Comparison of ENCODE assay signal across 23 cellular contexts in genomic region chr10:84176351-84176750, GRCh38. TPM values are rescaled to one million over a fixed set of nuclear protein-coding genes. Genes with fewer than 3 reads are reported as not detected.
DNase-seq lines count a peak whose midpoint lies in the region; ATAC-seq and TF ChIP-seq lines count a peak whose summit lies in the region.
"Had no signal": no experiment of that assay in that cellular context is flagged by ENCODE, and none has a peak within 500 bp of the region (broad histone marks: within the 10 kb centered on the region; RNA-seq: fewer than 3 reads in every experiment).

No MANE protein-coding gene starts in this region.

- DNase-seq in activated naive CD4-positive, alpha-beta T cell treated with anti-CD3 and anti-CD28 coated beads, Interleukin-2, amount 10 ng/mL, durations not matched to agents 7 days and 5 days: no peak
- no peak for DNase-seq in activated naive CD4-positive, alpha-beta T cell treated with Interleukin-2 at 50 U/mL for 16 hours
- DNase-seq in activated CD8-positive, alpha-beta memory T cell treated with anti-CD3 and anti-CD28 coated beads, Interleukin-2, amount 10 ng/mL, durations not matched to agents 7 days and 5 days: peak; percentile 33
- DNase-seq in islet precursor cell: peak; percentile 42
- DNase-seq in body of pancreas: no peak
- no peak for DNase-seq in osteoblast (ENCODE audit: insufficient read length, low spot score, missing footprints)
- no peak for DNase-seq in NCI-H1694 treated with DMSO at 0.1 percent for 48 hours (lab: John Stamatoyannopoulos, UW)
- DNase-seq: ACHN; activated effector memory CD4-positive, alpha-beta T cell treated with Interleukin-2 at 50 U/mL for 16 hours; DMS53; foreskin melanocyte; GOT3; hypothalamus; KBM-7; NCI-H82; PC-3; posterior cingulate gyrus; sigmoid colon had no signal

- no peak overlapping the region for H3K4me3 Mint-ChIP-seq in activated naive CD4-positive, alpha-beta T cell treated with anti-CD3 and anti-CD28 coated beads, Interleukin-2, amount 10 ng/mL, durations not matched to agents 7 days and 5 days
- H3K4me3 Mint-ChIP-seq in activated CD8-positive, alpha-beta memory T cell treated with anti-CD3 and anti-CD28 coated beads, Interleukin-2, amount 10 ng/mL, durations not matched to agents 7 days and 5 days: no peak overlapping the region
- H3K4me3 Mint-ChIP-seq: T-helper 1 cell treated with Interleukin-12 subunit alpha and Interleukin-12 subunit beta and Interleukin-4 antibody, amounts not matched to agents 30 μg/mL and 1 μg/mL, for 36 hours had no signal

- peaks cover 6% of the 10 kb centered on the region for H3K4me1 Mint-ChIP-seq in activated naive CD4-positive, alpha-beta T cell treated with anti-CD3 and anti-CD28 coated beads, Interleukin-2, amount 10 ng/mL, durations not matched to agents 7 days and 5 days
- peaks cover 5% of the 10 kb centered on the region for H3K4me1 Mint-ChIP-seq in activated CD8-positive, alpha-beta memory T cell treated with anti-CD3 and anti-CD28 coated beads, Interleukin-2, amount 10 ng/mL, durations not matched to agents 7 days and 5 days

- H3K27ac ChIP-seq in thymus (ENCODE audit: low read depth): peak overlapping the region; percentile 26
- no peak overlapping the region for H3K27ac ChIP-seq in body of pancreas
- H3K27ac ChIP-seq in osteoblast (ENCODE audit: low read depth, low read length): no peak overlapping the region
- H3K27ac ChIP-seq: sigmoid colon had no signal

- TF ChIP-seq CTCF in body of pancreas (IDR thresholded peaks at IDR 0.05): no peak
- no peak for TF ChIP-seq CTCF in osteoblast (IDR thresholded peaks at IDR 0.05; ENCODE audit: extremely low read depth, low read depth, low read length)

- peaks cover 5% of the 10 kb centered on the region for H3K27me3 Mint-ChIP-seq in activated naive CD4-positive, alpha-beta T cell treated with anti-CD3 and anti-CD28 coated beads, Interleukin-2, amount 10 ng/mL, durations not matched to agents 7 days and 5 days
- H3K27me3 Mint-ChIP-seq in activated CD8-positive, alpha-beta memory T cell treated with anti-CD3 and anti-CD28 coated beads, Interleukin-2, amount 10 ng/mL, durations not matched to agents 7 days and 5 days: no peaks in the 10 kb centered on the region

- H3K36me3 Mint-ChIP-seq in activated naive CD4-positive, alpha-beta T cell treated with anti-CD3 and anti-CD28 coated beads, Interleukin-2, amount 10 ng/mL, durations not matched to agents 7 days and 5 days: no peaks in the 10 kb centered on the region
- no peaks in the 10 kb centered on the region for H3K36me3 Mint-ChIP-seq in activated CD8-positive, alpha-beta memory T cell treated with anti-CD3 and anti-CD28 coated beads, Interleukin-2, amount 10 ng/mL, durations not matched to agents 7 days and 5 days

- no peak for ATAC-seq in activated CD8-positive, alpha-beta memory T cell treated with anti-CD3 and anti-CD28 coated beads, Interleukin-2, amount 10 ng/mL, durations not matched to agents 7 days and 5 days
- ATAC-seq in body of pancreas: no peak
- ATAC-seq: PC-3 had no signal

- CTCF ChIA-PET in activated naive CD4-positive, alpha-beta T cell treated with anti-CD3 and anti-CD28 coated beads, Interleukin-2, amount 10 ng/mL, durations not matched to agents 7 days and 5 days (lab: Charles Lee): interaction anchor here (1.0 to 1.2 kb wide), 2 partner anchors 21 to 38 kb away, joined by 3 read pairs; no protein-coding TSS in a partner anchor
- CTCF ChIA-PET in activated CD8-positive, alpha-beta memory T cell treated with anti-CD3 and anti-CD28 coated beads, Interleukin-2, amount 10 ng/mL, durations not matched to agents 7 days and 5 days (lab: Charles Lee): interaction anchor here (1.2 to 2.6 kb wide), 7 partner anchors 17 to 80 kb away, joined by 4 to 16 read pairs (median 4); no protein-coding TSS in a partner anchor

- TF ChIP-seq POLR2A in body of pancreas (IDR thresholded peaks at IDR 0.05): no peak

- no peak overlapping the region for H2AFZ ChIP-seq in osteoblast (ENCODE audit: low read length)

- no peaks in the 10 kb centered on the region for H4K20me1 ChIP-seq in osteoblast (ENCODE audit: insufficient read depth, low read length)

- H3K4me3 ChIP-seq in thymus (ENCODE audit: low read length): no peak overlapping the region
- no peak overlapping the region for H3K4me3 ChIP-seq in body of pancreas
- no peak overlapping the region for H3K4me3 ChIP-seq in osteoblast (ENCODE audit: insufficient read depth, low read length)
- H3K4me3 ChIP-seq: sigmoid colon had no signal

- H3K4me2 ChIP-seq in osteoblast (ENCODE audit: insufficient read depth, low read length): no peak overlapping the region

- H3K4me1 ChIP-seq in thymus (ENCODE audit: control insufficient read depth, insufficient read depth, low read length) (peaks cover 5% of the 10 kb centered on the region), body of pancreas (no peaks in the 10 kb centered on the region), osteoblast (ENCODE audit: insufficient read depth, low read length) (no peaks in the 10 kb centered on the region)
- H3K4me1 ChIP-seq: sigmoid colon had no signal

- H3K79me2 ChIP-seq in osteoblast (ENCODE audit: insufficient read depth, low read length): no peaks in the 10 kb centered on the region

- H3K27me3 ChIP-seq in thymus (ENCODE audit: control insufficient read depth, insufficient read depth) (no peaks in the 10 kb centered on the region), body of pancreas (no peaks in the 10 kb centered on the region), osteoblast (ENCODE audit: insufficient read depth, low read length) (no peaks in the 10 kb centered on the region)
- H3K27me3 ChIP-seq: sigmoid colon had no signal

- H3K27ac Mint-ChIP-seq in activated naive CD4-positive, alpha-beta T cell treated with anti-CD3 and anti-CD28 coated beads, Interleukin-2, amount 10 ng/mL, durations not matched to agents 7 days and 5 days: peak overlapping the region; percentile 87
- H3K27ac Mint-ChIP-seq in activated CD8-positive, alpha-beta memory T cell treated with anti-CD3 and anti-CD28 coated beads, Interleukin-2, amount 10 ng/mL, durations not matched to agents 7 days and 5 days: peak overlapping the region; percentile 76

- H3K9me3 ChIP-seq in thymus (ENCODE audit: control insufficient read depth): no peaks in the 10 kb centered on the region
- H3K9me3 ChIP-seq in body of pancreas: no peaks in the 10 kb centered on the region
- H3K9me3 ChIP-seq in osteoblast (ENCODE audit: low read depth, low read length): no peaks in the 10 kb centered on the region
- H3K9me3 ChIP-seq: sigmoid colon had no signal

- intact Hi-C loops in body of pancreas (cut with DNase I): no loop called here

- H3K9me3 Mint-ChIP-seq in activated naive CD4-positive, alpha-beta T cell treated with anti-CD3 and anti-CD28 coated beads, Interleukin-2, amount 10 ng/mL, durations not matched to agents 7 days and 5 days: no peaks in the 10 kb centered on the region
- no peaks in the 10 kb centered on the region for H3K9me3 Mint-ChIP-seq in activated CD8-positive, alpha-beta memory T cell treated with anti-CD3 and anti-CD28 coated beads, Interleukin-2, amount 10 ng/mL, durations not matched to agents 7 days and 5 days (ENCODE audit: low read depth)
- H3K9me3 Mint-ChIP-seq: T-helper 1 cell treated with Interleukin-12 subunit alpha and Interleukin-12 subunit beta and Interleukin-4 antibody, amounts not matched to agents 30 μg/mL and 1 μg/mL, for 36 hours had no signal

- peaks cover 2% of the 10 kb centered on the region for H3K36me3 ChIP-seq in thymus (ENCODE audit: control insufficient read depth, insufficient read depth)
- H3K36me3 ChIP-seq in body of pancreas (replicated peaks in 1 of 2; ENCODE audit: insufficient read depth in 1 of 2, low read depth in 2 of 2): no peaks in the 10 kb centered on the region
- H3K36me3 ChIP-seq in osteoblast (ENCODE audit: insufficient read depth, low read length): no peaks in the 10 kb centered on the region
- H3K36me3 ChIP-seq: sigmoid colon had no signal

- 96% methylated on average over 4 of the region's 4 CpGs for WGBS in thymus
- WGBS in body of pancreas, 2 donors: 56 to 93% methylated on average over 2 to 4 of the region's 4 CpGs

RNA-seq across cellular contexts. Expression of gene GPR15LG, which starts 2.8 kb away (rescaled TPM):
- total RNA-seq in activated CD8-positive, alpha-beta memory T cell treated with anti-CD3 and anti-CD28 coated beads, Interleukin-2, amount 10 ng/mL, durations not matched to agents 7 days and 5 days: not detected
- 7.7 TPM for polyA plus RNA-seq in thymus
- total RNA-seq in body of pancreas: not detected
- not detected in 2 replicates for total RNA-seq in osteoblast
- total RNA-seq: epithelial cell of proximal tubule, kidney epithelial cell, PC-3, sigmoid colon, temporal lobe had no signal

RNA-seq across cellular contexts. Expression of gene CDHR1, which starts 18.0 kb away (rescaled TPM):
- total RNA-seq in activated CD8-positive, alpha-beta memory T cell treated with anti-CD3 and anti-CD28 coated beads, Interleukin-2, amount 10 ng/mL, durations not matched to agents 7 days and 5 days: 1 to 10 TPM in 1 of 2 experiments, under 1 TPM in 1; 0.37 to 1.6 TPM
- 1.3 TPM for polyA plus RNA-seq in thymus
- total RNA-seq in body of pancreas (under 1 TPM in 1 of 2 donors, not detected in 1; 0.26 TPM), osteoblast (under 0.01 TPM in 1 of 2 replicates, not detected in the other)
- total RNA-seq: PC-3 had no signal

RNA-seq across cellular contexts. Expression of gene GHITM, which starts 37.0 kb away (rescaled TPM):
- 100 to 1,000 TPM; 110 to 145 TPM for total RNA-seq in activated CD8-positive, alpha-beta memory T cell treated with anti-CD3 and anti-CD28 coated beads, Interleukin-2, amount 10 ng/mL, durations not matched to agents 7 days and 5 days
- 132 TPM for polyA plus RNA-seq in thymus
- 10 to 100 TPM; 52.1 to 55.5 TPM for total RNA-seq in body of pancreas
- 177 and 189 TPM in 2 replicates for total RNA-seq in osteoblast

RNA-seq across cellular contexts. Expression of gene LRIT2, which starts 49.0 kb away (rescaled TPM):
- not detected for total RNA-seq in activated CD8-positive, alpha-beta memory T cell treated with anti-CD3 and anti-CD28 coated beads, Interleukin-2, amount 10 ng/mL, durations not matched to agents 7 days and 5 days
- polyA plus RNA-seq in thymus: not detected
- total RNA-seq in body of pancreas (not detected), osteoblast (not detected in 2 replicates)
- total RNA-seq: epithelial cell of proximal tubule, kidney epithelial cell, PC-3, sigmoid colon, temporal lobe had no signal

Comparison
In these comparisons a context has a peak if more than half of its experiments do, and no peak if none do; other contexts are left out.
1. DNase-seq: peak in activated CD8-positive, alpha-beta memory T cell treated with anti-CD3 and anti-CD28 coated beads, Interleukin-2, amount 10 ng/mL, durations not matched to agents 7 days and 5 days (single experiment) and islet precursor cell (single experiment); none in activated naive CD4-positive, alpha-beta T cell treated with anti-CD3 and anti-CD28 coated beads, Interleukin-2, amount 10 ng/mL, durations not matched to agents 7 days and 5 days (single experiment), activated naive CD4-positive, alpha-beta T cell treated with Interleukin-2 at 50 U/mL for 16 hours (single experiment), body of pancreas (0 of 4), osteoblast (single experiment) and NCI-H1694 treated with DMSO at 0.1 percent for 48 hours (single experiment).